Comparison of ENCODE assay signal across 18 cellular contexts in genomic region chr18:44687421-44687820, GRCh38. TPM values are rescaled to one million over a fixed set of nuclear protein-coding genes. Genes with fewer than 3 reads are reported as not detected.
A peak's percentile ranks its signal among the peaks of the same experiment; 100 is the strongest.
DNase-seq lines count a peak whose midpoint lies in the region; ATAC-seq and TF ChIP-seq lines count a peak whose summit lies in the region.
"Had no signal": no experiment of that assay in that cellular context is flagged by ENCODE, and none has a peak within 500 bp of the region (broad histone marks: within the 10 kb centered on the region; RNA-seq: fewer than 3 reads in every experiment).

No MANE protein-coding gene starts in this region.

- peaks cover 100% of the 10 kb centered on the region for H3K79me2 ChIP-seq in Loucy (ENCODE audit: insufficient read depth, low read length)

- H3F3A ChIP-seq in Loucy (ENCODE audit: low read depth), result no peaks in the 10 kb centered on the region

- peak overlapping the region; percentile 28 for H3K4me2 ChIP-seq in Loucy (ENCODE audit: low read depth, low read length, poor library complexity, severe bottlenecking)

- no peak overlapping the region for H3K27ac Mint-ChIP-seq in nephron progenitor cell

- H3K9me2 ChIP-seq in Loucy (replicated peaks; ENCODE audit: low read depth, low read length), result no peaks in the 10 kb centered on the region

- peak; percentile 45 for DNase-seq in A673 (ENCODE audit: low spot score)
- peak; percentile 64 for DNase-seq in adipocyte (ENCODE audit: low read depth)
- no peak for DNase-seq in nephron progenitor cell
- no peak for DNase-seq in A172 (ENCODE audit: low spot score)
- no peak for DNase-seq in stimulated activated CD4-positive, alpha-beta T cell treated with anti-CD3 and anti-CD28 coated beads, Interleukin-2, amount 100 ng/mL, for 48 hours
- no peak for DNase-seq in NAMALWA (ENCODE audit: low spot score)
- DNase-seq: C1 segment of cervical spinal cord, GF-D8, NCI-H1417 treated with DMSO at 0.1 percent for 48 hours, NCI-H2029, NCI-H2171, NCI-H446 treated with DMSO at 0.1 percent for 48 hours, NCI-H748 treated with DMSO at 0.1 percent for 48 hours, PC-3, SJCRH30 had no signal

- H3K9me3 ChIP-seq in A673 (ENCODE audit: low read depth, low read length, poor library complexity, severe bottlenecking) (no peaks in the 10 kb centered on the region), Loucy (ENCODE audit: insufficient read depth, low read depth, low read length) (no peaks in the 10 kb centered on the region), adipocyte (ENCODE audit: control insufficient read depth, low read length) (no peaks in the 10 kb centered on the region)
- H3K9me3 ChIP-seq: SJCRH30 had no signal

- intact Hi-C loops in A673 (cut with micrococcal nuclease; ENCODE audit: unreplicated experiment), result no loop called here

- no TSS peak for BruUV-seq in A673 (replicated peaks; lab: Mats Ljungman, UMichigan)

- H3K9me3 Mint-ChIP-seq in nephron progenitor cell, result peaks cover 6% of the 10 kb centered on the region

- H3K27ac ChIP-seq in A673 (ENCODE audit: low read depth, low read length, poor library complexity, severe bottlenecking), result no peak overlapping the region
- H3K27ac ChIP-seq: 22Rv1, SJCRH30 had no signal

- H3K27me3 ChIP-seq in A673 (replicated peaks; ENCODE audit: insufficient read depth, low read depth, low read length, poor library complexity) (no peaks in the 10 kb centered on the region), Loucy (ENCODE audit: insufficient read depth, low read length, poor library complexity, severe bottlenecking) (no peaks in the 10 kb centered on the region), adipocyte (replicated peaks; ENCODE audit: control insufficient read depth, insufficient read depth, low read length) (no peaks in the 10 kb centered on the region)
- H3K27me3 ChIP-seq: SJCRH30 had no signal

- H3K9ac ChIP-seq in Loucy (ENCODE audit: low read depth, low read length, poor library complexity, severe bottlenecking) (no peak overlapping the region), adipocyte (ENCODE audit: low read length) (no peak overlapping the region)

- no peak for ATAC-seq in HG03139 (IDR thresholded peaks at IDR 0.05; ENCODE audit: unreplicated experiment)
- ATAC-seq: PC-3 had no signal

- H4K20me1 ChIP-seq in Loucy (ENCODE audit: insufficient read depth, low read length, poor library complexity, severe bottlenecking), result peaks cover 46% of the 10 kb centered on the region

- peaks cover 64% of the 10 kb centered on the region for H3K4me1 Mint-ChIP-seq in nephron progenitor cell

- H3K27me3 Mint-ChIP-seq in nephron progenitor cell (ENCODE audit: low read depth, poor library complexity), result peaks cover 3% of the 10 kb centered on the region

- POLR2A ChIA-PET in A673 (lab: Charles Lee; ENCODE audit: low non-redundant PET), result interaction anchor here (0.6 kb wide), 1 partner anchor 10 kb away, joined by 5 read pairs; no protein-coding TSS in a partner anchor

- TF ChIP-seq CTCF in A673 (conservative IDR thresholded peaks at IDR 0.05; ENCODE audit: low read depth, low read length) (no peak), Loucy (conservative IDR thresholded peaks at IDR 0.05; ENCODE audit: low read length) (no peak), nephron progenitor cell (IDR thresholded peaks at IDR 0.05) (no peak)

- H3K4me3 ChIP-seq in A673 (ENCODE audit: low read depth, low read length, poor library complexity, severe bottlenecking) (no peak overlapping the region), Loucy (ENCODE audit: low read length, poor library complexity, severe bottlenecking) (peak overlapping the region; percentile 14), adipocyte (ENCODE audit: low read length) (no peak overlapping the region)
- H3K4me3 ChIP-seq: SJCRH30 had no signal

- H3K4me3 Mint-ChIP-seq in nephron progenitor cell, result peak overlapping the region; percentile 14

- peaks cover 14% of the 10 kb centered on the region for H3K4me1 ChIP-seq in A673 (ENCODE audit: insufficient read depth, low read length, poor library complexity, severe bottlenecking)
- H3K4me1 ChIP-seq in Loucy (ENCODE audit: insufficient read depth, low read length, poor library complexity, severe bottlenecking), result peaks cover 73% of the 10 kb centered on the region
- H3K4me1 ChIP-seq in adipocyte (ENCODE audit: control insufficient read depth, insufficient read depth, low read length), result peaks cover 16% of the 10 kb centered on the region

- CTCF ChIA-PET in A673 (lab: Charles Lee), result no interaction called here

- peaks cover 41% of the 10 kb centered on the region for H3K36me3 Mint-ChIP-seq in nephron progenitor cell (ENCODE audit: low read depth)

- H3K36me3 ChIP-seq in A673 (ENCODE audit: insufficient read depth, low read length, poor library complexity, severe bottlenecking) (no peaks in the 10 kb centered on the region), Loucy (ENCODE audit: insufficient read depth, low read length) (peaks cover 4% of the 10 kb centered on the region; the same call in 1 of the 2 replicates), adipocyte (ENCODE audit: control insufficient read depth, insufficient read depth, low read length, severe bottlenecking) (no peaks in the 10 kb centered on the region)
- H3K36me3 ChIP-seq: SJCRH30 had no signal

- no peak overlapping the region for H2AFZ ChIP-seq in Loucy (ENCODE audit: low read length)

RNA-seq across cellular contexts. Expression of gene SETBP1, which starts 6.7 kb away (rescaled TPM):
- total RNA-seq in A673 (2021), result 14.0 and 16.2 TPM in 2 replicates
- 0.10 and 0.14 TPM in 2 replicates for total RNA-seq in A172 (2014; rRNA removed; shearing (Covaris generic))

Comparison
In these comparisons a context has a peak if more than half of its experiments do, and no peak if none do; other contexts are left out.
1. DNase-seq: peak in A673 (single experiment) and adipocyte (single experiment); none in nephron progenitor cell (single experiment), A172 (single experiment), stimulated activated CD4-positive, alpha-beta T cell treated with anti-CD3 and anti-CD28 coated beads, Interleukin-2, amount 100 ng/mL, for 48 hours (0 of 2) and NAMALWA (single experiment).
2. RNA of gene SETBP1, which starts 6.7 kb away (total RNA-seq): 14.0 to 16.2 TPM in A673; 0.10 to 0.14 TPM in A172; every median in the first group is over 10 times any median in the second.